Comparison of ENCODE assay signal across 10 cellular contexts in the genomic region with DNA sequence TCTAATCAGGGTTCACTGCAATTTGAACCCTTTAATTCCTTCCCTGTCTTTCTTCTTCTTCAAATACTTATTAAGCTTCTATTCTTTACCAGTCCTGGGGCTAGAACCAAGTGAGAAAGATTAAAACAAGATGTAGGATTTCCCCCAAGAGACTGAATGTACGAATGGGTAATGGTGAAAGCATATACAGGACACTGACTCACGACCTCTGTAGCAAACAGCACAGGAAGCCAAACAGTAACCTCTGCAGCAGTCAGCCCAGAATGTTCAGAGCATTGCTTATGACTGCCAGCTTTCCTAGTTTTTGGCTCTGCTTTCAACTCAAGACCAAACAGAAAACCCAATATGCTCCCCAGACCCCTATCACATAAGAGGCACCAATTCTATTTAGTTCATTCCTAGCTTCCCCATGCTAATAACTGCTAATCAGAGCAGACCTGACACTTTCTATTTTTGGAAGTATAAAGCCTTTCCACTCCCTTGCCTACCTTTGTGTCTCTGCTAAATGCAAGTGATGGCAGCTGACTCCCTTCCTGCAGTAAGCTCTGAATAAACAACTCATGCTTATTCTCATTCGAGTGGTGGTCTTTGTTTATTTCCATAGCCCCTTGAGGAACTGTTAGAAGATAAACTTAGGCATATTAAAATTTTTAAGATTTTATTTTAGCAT.
DNase-seq lines count a peak whose midpoint lies in the region; ATAC-seq and TF ChIP-seq lines count a peak whose summit lies in the region.
"Had no signal": no experiment of that assay in that cellular context is flagged by ENCODE, and none has a peak within 500 bp of the region (broad histone marks: within the 10 kb centered on the region; RNA-seq: fewer than 3 reads in every experiment).

No MANE protein-coding gene starts in this region.

- no TSS peak for BruUV-seq in Calu3 (replicated peaks; lab: Mats Ljungman, UMichigan)

- H3K9me3 Mint-ChIP-seq in Calu3 (ENCODE audit: low read depth, unreplicated experiment): no peaks in the 10 kb centered on the region

- 7 to 20% (median 15%) methylated on average over 3 of the region's 3 CpGs for WGBS in psoas muscle, 3 donors

- peak in 2 of 3 experiments; percentile 33 to 72 for DNase-seq in NCI-H1417 (lab: John Stamatoyannopoulos, UW)
- DNase-seq in NCI-H1417 treated with DMSO at 0.1 percent for 48 hours (lab: John Stamatoyannopoulos, UW): no peak
- peak; percentile 28 for DNase-seq in NOMO-1 treated with DMSO at 0.1 percent for 48 hours (lab: John Stamatoyannopoulos, UW; ENCODE audit: unreplicated experiment)
- DNase-seq in fibroblast of mammary gland (ENCODE audit: low read depth): peak; percentile 93
- DNase-seq in psoas muscle: no peak
- DNase-seq in SW480 (ENCODE audit: low spot score): no peak
- no peak for DNase-seq in Calu3
- DNase-seq in germinal center (ENCODE audit: low spot score): no peak
- DNase-seq: stimulated activated CD4-positive, alpha-beta T cell treated with anti-CD3 and anti-CD28 coated beads, Interleukin-12 subunit alpha, Interleukin-12 subunit beta, amount 100 ng/mL, for 4 hours had no signal

- no peak overlapping the region for H3K4me3 ChIP-seq in fibroblast of mammary gland (ENCODE audit: control insufficient read depth, low read depth, low read length)
- no peak overlapping the region for H3K4me3 ChIP-seq in psoas muscle

- H3K27me3 ChIP-seq in psoas muscle (ENCODE audit: insufficient read depth in 3 of 3, low read length in 2 of 3): no peaks in the 10 kb centered on the region

- no peak overlapping the region for H3K4me3 Mint-ChIP-seq in Calu3 (ENCODE audit: low read depth, unreplicated experiment)
- H3K4me3 Mint-ChIP-seq: dendritic cell treated with granulocyte-macrophage colony-stimulating factor and Interleukin-4, amounts not matched to agents 40 ng/mL and 50 ng/mL, for 4 days had no signal

- no peaks in the 10 kb centered on the region for H3K4me1 ChIP-seq in psoas muscle

- no peaks in the 10 kb centered on the region for H3K36me3 Mint-ChIP-seq in Calu3 (ENCODE audit: insufficient read depth, unreplicated experiment)

- no peak overlapping the region for H3K27ac Mint-ChIP-seq in Calu3 (ENCODE audit: unreplicated experiment)
- H3K27ac Mint-ChIP-seq: dendritic cell treated with granulocyte-macrophage colony-stimulating factor and Interleukin-4, amounts not matched to agents 40 ng/mL and 50 ng/mL, for 4 days had no signal

- peak; percentile 65 to 93 (median 72) for ATAC-seq in psoas muscle

- H3K36me3 ChIP-seq in psoas muscle (ENCODE audit: insufficient read depth in 1 of 2, low read depth in 1 of 2): no peaks in the 10 kb centered on the region

- TF ChIP-seq CTCF in fibroblast of mammary gland (conservative IDR thresholded peaks at IDR 0.05; ENCODE audit: control insufficient read depth, insufficient read depth, low read depth, low read length) (no peak), psoas muscle (IDR thresholded peaks at IDR 0.05) (no peak), Calu3 (IDR thresholded peaks at IDR 0.05; ENCODE audit: unreplicated experiment) (no peak)

- H3K27me3 Mint-ChIP-seq in Calu3 (ENCODE audit: unreplicated experiment): no peaks in the 10 kb centered on the region
- H3K27me3 Mint-ChIP-seq: dendritic cell treated with granulocyte-macrophage colony-stimulating factor and Interleukin-4, amounts not matched to agents 40 ng/mL and 50 ng/mL, for 4 days had no signal

- intact Hi-C loops in psoas muscle (cut with DNase I) (no loop called here), Calu3 (cut with micrococcal nuclease; ENCODE audit: unreplicated experiment) (no loop called here)

- no peak overlapping the region for H3K27ac ChIP-seq in psoas muscle

- no peaks in the 10 kb centered on the region for H3K9me3 ChIP-seq in psoas muscle

- CTCF ChIA-PET in Calu3 (lab: Charles Lee): no interaction called here

- H3K4me1 Mint-ChIP-seq in Calu3 (ENCODE audit: low read depth, unreplicated experiment): no peaks in the 10 kb centered on the region

Comparison
In these comparisons a context has a peak if more than half of its experiments do, and no peak if none do; other contexts are left out.
1. DNase-seq: peak in NCI-H1417 (2 of 3), NOMO-1 treated with DMSO at 0.1 percent for 48 hours (single experiment) and fibroblast of mammary gland (single experiment); none in NCI-H1417 treated with DMSO at 0.1 percent for 48 hours (single experiment), psoas muscle (0 of 2), SW480 (single experiment), Calu3 (single experiment) and germinal center (single experiment).